8 cellular contexts compared by ENCODE assay signal in the genomic region with DNA sequence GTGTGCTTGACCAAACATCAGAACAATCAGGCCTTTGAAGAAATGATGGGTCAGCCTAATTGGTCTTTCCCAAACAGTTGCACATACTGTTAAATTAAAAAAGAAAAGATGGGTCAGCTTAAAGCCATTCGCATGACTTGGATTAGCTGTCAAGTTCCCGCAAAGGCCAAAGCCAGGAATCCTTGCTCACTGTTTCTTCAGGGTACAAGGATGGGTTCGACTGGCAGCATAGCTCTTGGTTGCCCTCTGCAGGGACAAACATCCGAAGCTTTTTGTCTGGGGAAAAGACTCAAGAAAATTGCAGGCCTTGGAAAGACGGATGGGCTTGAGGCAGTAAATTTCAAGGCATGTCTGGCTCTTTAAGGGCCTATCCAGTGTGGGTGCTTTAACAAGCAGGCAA.
DNase-seq lines count a peak whose midpoint lies in the region; ATAC-seq and TF ChIP-seq lines count a peak whose summit lies in the region.

No MANE protein-coding gene starts in this region.

- no peaks in the 10 kb centered on the region for H3K9me3 ChIP-seq in HAP-1
- no peaks in the 10 kb centered on the region for H3K9me3 ChIP-seq in ascending aorta

- POLR2A ChIA-PET in AG04449 (lab: Yijun Ruan, JAX) = interaction anchor here (1.6 kb wide), 1 partner anchor 1144 kb away, joined by 5 read pairs; a partner anchor contains a TSS

- H3K27me3 ChIP-seq in HAP-1 (ENCODE audit: low read depth) (no peaks in the 10 kb centered on the region), ascending aorta (no peaks in the 10 kb centered on the region)

- no peak overlapping the region for H3K27ac ChIP-seq in ascending aorta

- H3K4me3 ChIP-seq in AG04449 (ENCODE audit: low read depth, low read length) (no peak overlapping the region), HAP-1 (no peak overlapping the region), ascending aorta (no peak overlapping the region)

- no peaks in the 10 kb centered on the region for H3K4me1 ChIP-seq in HAP-1
- H3K4me1 ChIP-seq in ascending aorta = no peaks in the 10 kb centered on the region

- intact Hi-C loops in ascending aorta (cut with DNase I) = no loop called here

- CTCF ChIA-PET in AG04449 (lab: Yijun Ruan, JAX) = interaction anchor here (0.7 to 2.5 kb wide), 15 partner anchors 9 to 1148 kb away, joined by 3 to 19 read pairs (median 5); a partner anchor contains a TSS

- DNase-seq in AG04449 (ENCODE audit: low read depth, low spot score) (peak; percentile 38), HAP-1 (ENCODE audit: low spot score in 2 of 2) (peak; percentile 42 to 63), ascending aorta (ENCODE audit: low spot score in 2 of 2) (no peak), iris pigment epithelial cell (ENCODE audit: low read depth) (peak; percentile 63), ureter (ENCODE audit: low spot score) (peak; percentile 48), T-helper 2 cell (no peak)
- no peak for DNase-seq in activated CD8-positive, alpha-beta memory T cell treated with anti-CD3 and anti-CD28 coated beads, Interleukin-2, amount 50 U/mL, for 4 hours

- ATAC-seq in GM21786 (IDR thresholded peaks at IDR 0.05; ENCODE audit: unreplicated experiment) = no peak

- H3K36me3 ChIP-seq in HAP-1 (replicated peaks) (no peaks in the 10 kb centered on the region), ascending aorta (no peaks in the 10 kb centered on the region)

- in situ Hi-C loops in HAP-1 (cut with MboI; ENCODE audit: low sequenced_read_pairs) = no loop called here

- TF ChIP-seq CTCF in AG04449 (IDR thresholded peaks at IDR 0.05; ENCODE audit: insufficient read depth, low read length, missing control alignments) (peak; percentile 61), ascending aorta (IDR thresholded peaks at IDR 0.05) (peak in 2 of 3 experiments; percentile 27 to 43)

Comparison
In these comparisons a context has a peak if more than half of its experiments do, and no peak if none do; other contexts are left out.
1. DNase-seq: peak in AG04449 (single experiment), HAP-1 (2 of 2), iris pigment epithelial cell (single experiment) and ureter (single experiment); none in ascending aorta (0 of 2), activated CD8-positive, alpha-beta memory T cell treated with anti-CD3 and anti-CD28 coated beads, Interleukin-2, amount 50 U/mL, for 4 hours (single experiment) and T-helper 2 cell (0 of 5).